In genomic region chrX:7480721-7481120, GRCh38 we compare ENCODE assay signal across 28 cellular contexts.
"Had no signal": no experiment of that assay in that cellular context is flagged by ENCODE, and none has a peak within 500 bp of the region (broad histone marks: within the 10 kb centered on the region; RNA-seq: fewer than 3 reads in every experiment).

No MANE protein-coding gene starts in this region.

- H3K9me3 ChIP-seq: stomach, suprapubic skin, testis, thoracic aorta, thyroid gland, tibial artery, tibial nerve, transverse colon, upper lobe of left lung, upper lobe of right lung, uterus, vagina had no signal

- H3K4me1 Mint-ChIP-seq: stimulated activated effector memory CD8-positive, alpha-beta T cell treated with anti-CD3 and anti-CD28 coated beads, Interleukin-12 subunit alpha, Interleukin-12 subunit beta, amount 100 ng/mL, for 72 hours; stimulated activated memory B cell treated with anti-CD40 and anti-IgM and Interleukin-4, amounts not matched to agents 10 μg/mL and 1 μg/mL and 100 μg/mL, for 72 hours; stimulated activated naive B cell treated with anti-CD40 and anti-IgM and Interleukin-4, amounts not matched to agents 10 μg/mL and 1 μg/mL and 100 μg/mL, for 72 hours; stimulated activated naive CD8-positive, alpha-beta T cell treated with anti-CD3 and anti-CD28 coated beads, Interleukin-15, amount 100 ng/mL, for 72 hours had no signal

- H3K27me3 Mint-ChIP-seq: stimulated activated memory B cell treated with anti-CD40 and anti-IgM and Interleukin-4, amounts not matched to agents 10 μg/mL and 1 μg/mL and 100 μg/mL, for 72 hours; stimulated activated naive CD8-positive, alpha-beta T cell treated with anti-CD3 and anti-CD28 coated beads, Interleukin-15, amount 100 ng/mL, for 72 hours; stimulated activated naive CD8-positive, alpha-beta T cell treated with anti-CD3 and anti-CD28 coated beads, Interleukin-15, Interleukin-2, amounts not matched to agents 100 ng/mL and 50 ng/mL, for 24 hours; type B pancreatic cell had no signal

- H3K27ac ChIP-seq: stomach, suprapubic skin, testis, thoracic aorta, thyroid gland, tibial artery, tibial nerve, transverse colon, upper lobe of left lung, upper lobe of right lung, uterus, vagina had no signal

- H3K27ac Mint-ChIP-seq: stimulated activated effector memory CD8-positive, alpha-beta T cell treated with anti-CD3 and anti-CD28 coated beads, Interleukin-12 subunit alpha, Interleukin-12 subunit beta, amount 100 ng/mL, for 72 hours; stimulated activated memory B cell treated with anti-CD40 and anti-IgM and Interleukin-4, amounts not matched to agents 10 μg/mL and 1 μg/mL and 100 μg/mL, for 72 hours; stimulated activated naive B cell treated with anti-CD40 and anti-IgM and Interleukin-4, amounts not matched to agents 10 μg/mL and 1 μg/mL and 100 μg/mL, for 72 hours; stimulated activated naive CD8-positive, alpha-beta T cell treated with anti-CD3 and anti-CD28 coated beads, Interleukin-15, amount 100 ng/mL, for 72 hours; stimulated activated naive CD8-positive, alpha-beta T cell treated with anti-CD3 and anti-CD28 coated beads, Interleukin-15, Interleukin-2, amounts not matched to agents 100 ng/mL and 50 ng/mL, for 24 hours; type B pancreatic cell had no signal

- H3K36me3 ChIP-seq: stomach, suprapubic skin, thoracic aorta, thyroid gland, tibial artery, tibial nerve, transverse colon, upper lobe of left lung, upper lobe of right lung, uterus, vagina had no signal

- H3K36me3 Mint-ChIP-seq: stimulated activated effector memory CD8-positive, alpha-beta T cell treated with anti-CD3 and anti-CD28 coated beads, Interleukin-12 subunit alpha, Interleukin-12 subunit beta, amount 100 ng/mL, for 72 hours; stimulated activated memory B cell treated with anti-CD40 and anti-IgM and Interleukin-4, amounts not matched to agents 10 μg/mL and 1 μg/mL and 100 μg/mL, for 72 hours; stimulated activated naive B cell treated with anti-CD40 and anti-IgM and Interleukin-4, amounts not matched to agents 10 μg/mL and 1 μg/mL and 100 μg/mL, for 72 hours; type B pancreatic cell had no signal

- H3K4me1 ChIP-seq: stomach, suprapubic skin, testis, thyroid gland, tibial artery, tibial nerve, transverse colon, upper lobe of left lung, upper lobe of right lung, uterus, vagina had no signal

- ATAC-seq: stimulated activated effector memory CD8-positive, alpha-beta T cell treated with anti-CD3 and anti-CD28 coated beads, Interleukin-12 subunit alpha, Interleukin-12 subunit beta, amount 100 ng/mL, for 72 hours; stimulated activated memory B cell treated with anti-CD40 and anti-IgM and Interleukin-4, amounts not matched to agents 10 μg/mL and 1 μg/mL and 100 μg/mL, for 72 hours; stimulated activated naive B cell treated with anti-CD40 and anti-IgM and Interleukin-4, amounts not matched to agents 10 μg/mL and 1 μg/mL and 100 μg/mL, for 72 hours; stimulated activated naive CD8-positive, alpha-beta T cell treated with anti-CD3 and anti-CD28 coated beads, Interleukin-15, amount 100 ng/mL, for 72 hours; stimulated activated naive CD8-positive, alpha-beta T cell treated with anti-CD3 and anti-CD28 coated beads, Interleukin-15, Interleukin-2, amounts not matched to agents 100 U/mL and 50 U/mL, for 24 hours; upper lobe of right lung had no signal

- H3K9me3 Mint-ChIP-seq: stimulated activated effector memory CD8-positive, alpha-beta T cell treated with anti-CD3 and anti-CD28 coated beads, Interleukin-12 subunit alpha, Interleukin-12 subunit beta, amount 100 ng/mL, for 72 hours; stimulated activated naive CD8-positive, alpha-beta T cell treated with anti-CD3 and anti-CD28 coated beads, Interleukin-15, Interleukin-2, amounts not matched to agents 100 ng/mL and 50 ng/mL, for 24 hours; type B pancreatic cell had no signal

- DNase-seq: stimulated activated CD4-positive, alpha-beta T cell treated with anti-CD3 and anti-CD28 coated beads, Interleukin-2, amount 100 ng/mL, for 48 hours; stimulated activated CD4-positive, alpha-beta T cell treated with anti-CD3 and anti-CD28 coated beads, Interleukin-4, amount 100 ng/mL, for 1 hour; stimulated activated CD4-positive, alpha-beta T cell treated with anti-CD3 and anti-CD28 coated beads, Interleukin-4, amount 100 ng/mL, for 24 hours; stimulated activated CD4-positive, alpha-beta T cell treated with anti-CD3 and anti-CD28 coated beads, Interleukin-4, amount 100 ng/mL, for 4 hours; stimulated activated CD8-positive, alpha-beta memory T cell treated with anti-CD3 and anti-CD28 coated beads, Interleukin-4, amount 100 ng/mL, for 48 hours; stimulated activated naive B cell treated with anti-CD40 and anti-IgM and Interleukin-4, amounts not matched to agents 10 μg/mL and 1 μg/mL and 100 μg/mL, for 72 hours; stimulated activated naive CD4-positive, alpha-beta T cell; stimulated activated naive CD4-positive, alpha-beta T cell treated with Interleukin-2 at 50 U/mL for 16 hours; stimulated activated naive CD8-positive, alpha-beta T cell treated with anti-CD3 and anti-CD28 coated beads, Interleukin-15, amount 100 ng/mL, for 72 hours; stimulated activated naive CD8-positive, alpha-beta T cell treated with anti-CD3 and anti-CD28 coated beads, Interleukin-15, Interleukin-2, amounts not matched to agents 100 U/mL and 50 U/mL, for 24 hours; stomach; substantia nigra; testis; thyroid gland; tibial artery; transverse colon; trophoblast cell; upper lobe of left lung; upper lobe of right lung; uterus had no signal

- H3K4me3 Mint-ChIP-seq: stimulated activated effector memory CD8-positive, alpha-beta T cell treated with anti-CD3 and anti-CD28 coated beads, Interleukin-12 subunit alpha, Interleukin-12 subunit beta, amount 100 ng/mL, for 72 hours; stimulated activated memory B cell treated with anti-CD40 and anti-IgM and Interleukin-4, amounts not matched to agents 10 μg/mL and 1 μg/mL and 100 μg/mL, for 72 hours; stimulated activated naive B cell treated with anti-CD40 and anti-IgM and Interleukin-4, amounts not matched to agents 10 μg/mL and 1 μg/mL and 100 μg/mL, for 72 hours; stimulated activated naive CD8-positive, alpha-beta T cell treated with anti-CD3 and anti-CD28 coated beads, Interleukin-15, amount 100 ng/mL, for 72 hours; stimulated activated naive CD8-positive, alpha-beta T cell treated with anti-CD3 and anti-CD28 coated beads, Interleukin-15, Interleukin-2, amounts not matched to agents 100 ng/mL and 50 ng/mL, for 24 hours; type B pancreatic cell had no signal

- H3K27me3 ChIP-seq: stomach, suprapubic skin, testis, thyroid gland, tibial artery, tibial nerve, transverse colon, upper lobe of left lung, upper lobe of right lung, uterus, vagina had no signal

- H3K4me3 ChIP-seq: stomach, suprapubic skin, testis, thoracic aorta, thyroid gland, tibial artery, tibial nerve, transverse colon, upper lobe of left lung, upper lobe of right lung, uterus, vagina had no signal
